In genomic region chr7:150435390-150436073, GRCh38 we compare ENCODE assay signal across 8 cellular contexts.
DNase-seq lines count a peak whose midpoint lies in the region; ATAC-seq lines count a peak whose summit lies in the region.

No MANE protein-coding gene starts in this region.

- H3K4me3 Mint-ChIP-seq in central memory CD8-positive, alpha-beta T cell: no peak overlapping the region

- H3K27me3 Mint-ChIP-seq in central memory CD8-positive, alpha-beta T cell: no peaks in the 10 kb centered on the region

- peaks cover 22% of the 10 kb centered on the region for H3K4me1 Mint-ChIP-seq in central memory CD8-positive, alpha-beta T cell

- ATAC-seq in GM19455 (IDR thresholded peaks at IDR 0.05; ENCODE audit: unreplicated experiment): peak; percentile 93
- ATAC-seq in HG03342 (IDR thresholded peaks at IDR 0.05; ENCODE audit: unreplicated experiment): peak; percentile 92
- ATAC-seq in central memory CD8-positive, alpha-beta T cell (replicated peaks; ENCODE audit: extremely low read depth, poor library complexity, severe bottlenecking): peak; percentile 28

- no peaks in the 10 kb centered on the region for H3K9me3 Mint-ChIP-seq in central memory CD8-positive, alpha-beta T cell

- no peak for DNase-seq in central memory CD8-positive, alpha-beta T cell (ENCODE audit: low spot score in 2 of 2)
- DNase-seq in NCI-H1105 (lab: John Stamatoyannopoulos, UW) (no peak), HPDE6-E6E7 (ENCODE audit: extremely low spot score) (no peak)
- DNase-seq in activated CD4-positive, alpha-beta T cell treated with anti-CD3 and anti-CD28 coated beads for 48 hours: no peak
- no peak for DNase-seq in stimulated activated naive CD4-positive, alpha-beta T cell treated with Interleukin-2 at 50 U/mL for 16 hours (lab: John Stamatoyannopoulos, UW)

- peak overlapping the region; percentile 70 for H3K4me3 ChIP-seq in GM08714 (ENCODE audit: low read length)

- H3K27ac Mint-ChIP-seq in central memory CD8-positive, alpha-beta T cell (ENCODE audit: low read depth): no peak overlapping the region

- no peaks in the 10 kb centered on the region for H3K36me3 Mint-ChIP-seq in central memory CD8-positive, alpha-beta T cell (ENCODE audit: insufficient read depth)

Comparison
In these comparisons a context has a peak if more than half of its experiments do, and no peak if none do; other contexts are left out.
1. ATAC-seq: peak in every context shown above with its lines; median percentile 93 in GM19455; 92 in HG03342; 28 in central memory CD8-positive, alpha-beta T cell.